33 cellular contexts compared by ENCODE assay signal in the genomic region with DNA sequence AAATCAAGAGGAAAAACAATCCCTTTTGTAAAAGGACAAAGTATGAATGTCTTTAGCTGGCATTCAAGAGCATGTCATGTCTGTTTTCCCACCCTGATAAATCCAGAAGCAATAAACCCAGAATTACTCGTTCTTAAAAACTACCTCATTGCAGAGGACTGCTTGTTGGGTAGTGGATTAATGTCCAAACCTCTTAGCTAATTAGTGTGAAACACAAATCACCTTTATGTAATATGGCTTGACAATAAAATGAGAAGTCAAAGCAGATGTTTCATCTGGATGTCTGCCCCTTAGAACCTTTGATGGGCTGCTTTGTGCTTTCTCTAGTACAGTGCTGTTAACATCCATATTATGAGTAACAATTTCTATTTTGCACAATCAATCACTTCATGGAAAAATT.
"Had no signal": no experiment of that assay in that cellular context is flagged by ENCODE, and none has a peak within 500 bp of the region (broad histone marks: within the 10 kb centered on the region; RNA-seq: fewer than 3 reads in every experiment).

No MANE protein-coding gene starts in this region.

- H3K4me1 ChIP-seq: adrenal gland, breast epithelium had no signal

- DNase-seq: activated B cell treated with CpG ODN at 0.5 μM for 24 hours; activated CD4-positive, alpha-beta memory T cell treated with anti-CD3 and anti-CD28 coated beads, Interleukin-2, amount 10 ng/mL, durations not matched to agents 7 days and 5 days; activated CD4-positive, alpha-beta T cell treated with anti-CD3 and anti-CD28 coated beads for 1 hour; activated CD4-positive, alpha-beta T cell treated with anti-CD3 and anti-CD28 coated beads for 36 hours; activated CD4-positive, alpha-beta T cell treated with anti-CD3 and anti-CD28 coated beads for 48 hours; activated CD4-positive, alpha-beta T cell treated with anti-CD3 and anti-CD28 coated beads, Interleukin-2, amount 10 ng/mL, durations not matched to agents 7 days and 5 days; activated CD4-positive, alpha-beta T cell treated with anti-CD3 and anti-CD28 coated beads, Interleukin-2, amount 50 U/mL, for 48 hours; activated CD8-positive, alpha-beta memory T cell treated with anti-CD3 and anti-CD28 coated beads for 24 hours; activated CD8-positive, alpha-beta memory T cell treated with anti-CD3 and anti-CD28 coated beads, Interleukin-2, amount 10 ng/mL, durations not matched to agents 7 days and 5 days; activated CD8-positive, alpha-beta memory T cell treated with anti-CD3 and anti-CD28 coated beads, Interleukin-2, amount 50 U/mL, for 48 hours; activated CD8-positive, alpha-beta T cell treated with anti-CD3 and anti-CD28 coated beads, Interleukin-2, amount 10 ng/mL, durations not matched to agents 7 days and 5 days; activated effector memory CD4-positive, alpha-beta T cell treated with anti-CD3 and anti-CD28 coated beads, Interleukin-2, amount 50 U/mL, for 16 hours; activated gamma-delta T cell treated with Interleukin-2 at 50 U/mL for 16 hours; activated naive CD4-positive, alpha-beta T cell; activated naive CD4-positive, alpha-beta T cell treated with anti-CD3 and anti-CD28 coated beads for 36 hours; activated naive CD4-positive, alpha-beta T cell treated with anti-CD3 and anti-CD28 coated beads, Interleukin-2, amount 50 U/mL, for 16 hours; activated naive CD8-positive, alpha-beta T cell treated with anti-CD3 and anti-CD28 coated beads for 36 hours; activated T-cell treated with anti-CD3 and anti-CD28 coated beads, Interleukin-2, amount 50 U/mL, for 24 hours; activated T-cell treated with anti-CD3 and anti-CD28 coated beads, Interleukin-2, amount 50 U/mL, for 72 hours; adrenal gland; amniotic stem cell; aorta; body of pancreas; brain microvascular endothelial cell; central memory CD4-positive, alpha-beta T cell; T-helper 1 cell; T-helper 2 cell; T-helper 9 cell had no signal

- H3K9me3 ChIP-seq: adrenal gland, body of pancreas, breast epithelium had no signal

- H3K27me3 ChIP-seq: adrenal gland, body of pancreas, brain microvascular endothelial cell, breast epithelium had no signal

- ATAC-seq: activated CD4-positive, alpha-beta T cell treated with anti-CD3 and anti-CD28 coated beads for 36 hours; activated CD4-positive, CD25-positive, alpha-beta regulatory T cell treated with anti-CD3 and anti-CD28 coated beads, Interleukin-2, amount 50 U/mL, for 24 hours; activated CD8-positive, alpha-beta memory T cell treated with anti-CD3 and anti-CD28 coated beads, Interleukin-2, amount 10 ng/mL, durations not matched to agents 7 days and 5 days; activated CD8-positive, alpha-beta T cell treated with anti-CD3 and anti-CD28 coated beads, Interleukin-2, amount 10 ng/mL, durations not matched to agents 7 days and 5 days; activated naive CD4-positive, alpha-beta T cell treated with anti-CD3 and anti-CD28 coated beads, Interleukin-2, amount 50 U/mL, for 72 hours; activated T-cell treated with anti-CD3 and anti-CD28 coated beads, Interleukin-2, amount 50 U/mL, for 72 hours; activated T-helper 17 cell treated with anti-CD3 and anti-CD28 coated beads, Interleukin-2, amount 50 U/mL, for 72 hours; body of pancreas had no signal

- H3K36me3 ChIP-seq: adrenal gland, brain microvascular endothelial cell, breast epithelium had no signal

- H3K27ac ChIP-seq: adrenal gland, body of pancreas, brain microvascular endothelial cell, breast epithelium, VCaP had no signal

- H3K4me3 ChIP-seq: adrenal gland, body of pancreas, breast epithelium had no signal
